8 cellular contexts compared by ENCODE assay signal in genomic region chr12:133130038-133130807, GRCh38. TPM values are rescaled to one million over a fixed set of nuclear protein-coding genes. Genes with fewer than 3 reads are reported as not detected.
DNase-seq lines count a peak whose midpoint lies in the region; ATAC-seq, FAIRE-seq and TF ChIP-seq lines count a peak whose summit lies in the region.

Gene ZNF10 (plus strand): TSS chr12:133130627. CDS start chr12:133144493, 13,866 bp downstream.
Gene ZNF891 (minus strand): TSS chr12:133130274. CDS start chr12:133121918, 8,356 bp downstream.

- H3K36me3 ChIP-seq in pancreas (peaks cover 0 to 13% (median 0%) of the 10 kb centered on the region in 3 donors), tibial artery (peaks cover 54 to 71% (median 67%) of the 10 kb centered on the region in 3 donors)

- peaks cover 0 to 13% (median 3%) of the 10 kb centered on the region in 4 donors for H3K9me3 ChIP-seq in pancreas
- peaks cover 0 to 75% (median 49%) of the 10 kb centered on the region in 3 donors for H3K9me3 ChIP-seq in tibial artery

- DNase-seq in NCI-H1092 (lab: John Stamatoyannopoulos, UW) (peak; percentile 91), SKM-1 treated with dmso at 0.1 percent for 144 hours (lab: John Stamatoyannopoulos, UW; ENCODE audit: unreplicated experiment) (peak; percentile 57), Right ventricle myocardium superior (peak; percentile 98), pancreas (peak; percentile 95 to 99 (median 98)), tibial artery (peak; percentile 92 to 97)
- peak; percentile 93 for DNase-seq in activated naive CD8-positive, alpha-beta T cell treated with anti-CD3 and anti-CD28 coated beads, Interleukin-2, amount 50 U/mL, for 16 hours (ENCODE audit: low read depth, low spot score)

- H3K4me3 ChIP-seq in GM08714 (ENCODE audit: low read length): peak within 1 kb of the TSS; percentile 67
- H3K4me3 ChIP-seq in pancreas: peak within 1 kb of the TSS; percentile 75 to 87 (median 80)
- peak within 1 kb of the TSS; percentile 68 to 86 for H3K4me3 ChIP-seq in tibial artery

- peak; percentile 90 for ATAC-seq in HG02588 (IDR thresholded peaks at IDR 0.05; ENCODE audit: unreplicated experiment)
- peak; percentile 98 for ATAC-seq in Right ventricle myocardium superior (ENCODE audit: poor library complexity)
- peak; percentile 93 to 99 (median 96) for ATAC-seq in pancreas

- 0% methylated on average over 74 to 87 of the region's 87 CpGs for WGBS in pancreas, 2 donors

- H3K4me1 ChIP-seq in pancreas (peaks cover 0 to 6% (median 0%) of the 10 kb centered on the region in 3 donors), tibial artery (peaks cover 0 to 10% (median 2%) of the 10 kb centered on the region in 4 donors)

- H3K27me3 ChIP-seq in pancreas (no peaks in the 10 kb centered on the region), tibial artery (no peaks in the 10 kb centered on the region)

- TF ChIP-seq CTCF in pancreas (IDR thresholded peaks at IDR 0.05) (no peak), tibial artery (IDR thresholded peaks at IDR 0.05) (no peak)

- intact Hi-C loops in Right ventricle myocardium superior (cut with DNase I): no loop called here
- intact Hi-C loops in pancreas (cut with DNase I): no loop called here
- intact Hi-C loops in tibial artery (cut with DNase I; ENCODE audit: low total_unique reads): no loop called here

- no peak for FAIRE-seq in pancreas (lab: Jason Lieb, UNC)

- peak within 1 kb of the TSS; percentile 86 to 95 (median 92) for H3K27ac ChIP-seq in pancreas
- H3K27ac ChIP-seq in tibial artery: peak within 1 kb of the TSS; percentile 93 to 97

RNA-seq across cellular contexts. Expression of gene ZNF10, which starts in this region (rescaled TPM):
- total RNA-seq in Right ventricle myocardium superior (5.2 TPM), pancreas (1 to 10 TPM; 3.9 to 7.5 (median 6.0) TPM)
- polyA plus RNA-seq in pancreas: 10 to 100 TPM in 1 of 2 donors, 1 to 10 TPM in 1; 9.3 to 15.9 TPM

RNA-seq across cellular contexts. Expression of gene ZNF891, which starts in this region (rescaled TPM):
- 1.0 TPM for total RNA-seq in Right ventricle myocardium superior
- 1 to 10 TPM in 4 of 6 donors, under 1 TPM in 2; 0.57 to 1.6 (median 1.0) TPM for total RNA-seq in pancreas
- polyA plus RNA-seq in pancreas: under 1 TPM; 0.80 to 0.95 TPM

Comparison
In these comparisons a context has a peak if more than half of its experiments do, and no peak if none do; other contexts are left out.
1. Peak in every context shown above with its lines: DNase-seq, ATAC-seq, H3K4me3 ChIP-seq and H3K27ac ChIP-seq.